8 cellular contexts compared by ENCODE assay signal in the genomic region with DNA sequence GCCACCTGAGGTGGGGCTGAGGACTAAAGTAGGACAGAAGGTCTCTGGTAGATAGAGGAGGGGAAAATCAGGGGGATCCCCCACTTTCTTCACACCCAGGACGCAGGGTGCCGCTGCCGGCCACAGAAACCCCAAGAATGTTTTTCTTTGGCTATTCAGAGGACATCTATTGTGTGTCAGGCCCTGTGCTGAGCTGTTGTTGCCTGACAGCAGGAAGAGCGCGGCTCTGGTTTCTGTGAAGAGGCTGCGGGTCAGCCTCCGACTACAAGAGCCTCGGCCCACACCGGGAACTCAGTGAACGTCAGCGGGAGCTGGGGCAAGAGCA. TPM values are rescaled to one million over a fixed set of nuclear protein-coding genes. Genes with fewer than 3 reads are reported as not detected.
A peak's percentile ranks its signal among the peaks of the same experiment; 100 is the strongest.
DNase-seq lines count a peak whose midpoint lies in the region; ATAC-seq, FAIRE-seq and TF ChIP-seq lines count a peak whose summit lies in the region.

No MANE protein-coding gene starts in this region.

- peak overlapping the region; percentile 98 for H3K9ac ChIP-seq in HepG2 (ENCODE audit: insufficient read depth, low read depth, low read length)

- in situ Hi-C loops in HepG2 (cut with HindIII; ENCODE audit: extremely low pct_ligation_motif_present, low pct_unique_long_range_greater_than_20kb): loop anchor here (5.0 kb wide), 2 partner anchors 95 to 185 kb away; no protein-coding TSS in a partner anchor

- TF ChIP-seq CTCF in RWPE2 (IDR thresholded peaks at IDR 0.05; ENCODE audit: poor library complexity, severe bottlenecking) (no peak), body of pancreas (IDR thresholded peaks at IDR 0.05) (no peak), HepG2 (CRISPR knock-in tag; IDR thresholded peaks at IDR 0.05) (no peak)

- H3K27me3 ChIP-seq in RWPE2 (ENCODE audit: insufficient read depth, poor library complexity, severe bottlenecking): no peaks in the 10 kb centered on the region
- H3K27me3 ChIP-seq in body of pancreas: no peaks in the 10 kb centered on the region
- no peaks in the 10 kb centered on the region; a peak in 1 of 5 replicates for H3K27me3 ChIP-seq in HepG2 (ENCODE audit: control insufficient read depth in 1 of 2, insufficient read depth in 2 of 2, low read length in 2 of 2)

- intact Hi-C loops in body of pancreas (cut with DNase I) (no loop called here), HepG2 (cut with micrococcal nuclease; ENCODE audit: unreplicated experiment) (loop anchor here (5.0 kb wide), 2 partner anchors 90 to 110 kb away; a partner anchor contains a TSS)

- H3K9me3 ChIP-seq in RWPE2 (ENCODE audit: severe bottlenecking) (no peaks in the 10 kb centered on the region), body of pancreas (no peaks in the 10 kb centered on the region), HepG2 (ENCODE audit: low read length) (no peaks in the 10 kb centered on the region)

- 0 to 1% methylated on average over 11 of the region's 11 CpGs for whole genome bisulfite sequencing in body of pancreas, 2 donors
- 0% methylated on average over 3 of the region's 11 CpGs for WGBS in HepG2 (ENCODE audit: low lambda C conversion rate)

- FAIRE-seq in HepG2 (lab: Jason Lieb, UNC): no peak

- TF ChIP-seq EP300 in HepG2 (IDR thresholded peaks at IDR 0.05; ENCODE audit: low read depth in 2 of 2, low read length in 2 of 2) (no peak), HepG2 (CRISPR knock-in tag; IDR thresholded peaks at IDR 0.05; ENCODE audit: borderline replicate concordance) (no peak)

- H2AFZ ChIP-seq in HepG2 (ENCODE audit: low read length): no peak overlapping the region

- H3K4me2 ChIP-seq in HepG2 (ENCODE audit: low read depth, low read length): peak overlapping the region; percentile 99

- H3K4me1 ChIP-seq in RWPE2 (ENCODE audit: insufficient read depth, poor library complexity, severe bottlenecking) (peaks cover 20% of the 10 kb centered on the region), body of pancreas (peaks cover 43% of the 10 kb centered on the region), HepG2 (ENCODE audit: insufficient read depth, low read length) (peaks cover 68% of the 10 kb centered on the region)

- H3K36me3 ChIP-seq in RWPE2 (ENCODE audit: low read depth): peaks cover 12% of the 10 kb centered on the region
- H3K36me3 ChIP-seq in body of pancreas (replicated peaks in 1 of 2; ENCODE audit: insufficient read depth in 1 of 2, low read depth in 2 of 2): no peaks in the 10 kb centered on the region
- H3K36me3 ChIP-seq in HepG2 (replicated peaks in 1 of 2; ENCODE audit: control insufficient read depth in 1 of 2, insufficient read depth in 2 of 2, low read length in 2 of 2): no peaks in the 10 kb centered on the region

- no peaks in the 10 kb centered on the region for H4K20me1 ChIP-seq in HepG2 (ENCODE audit: insufficient read depth, low read length)

- peak overlapping the region; percentile 91 for H3K27ac ChIP-seq in RWPE2 (ENCODE audit: poor library complexity, severe bottlenecking)
- peak overlapping the region; percentile 94 to 98 (median 95) for H3K27ac ChIP-seq in body of pancreas
- H3K27ac ChIP-seq in HepG2 (ENCODE audit: extremely low read length, insufficient read depth, low read length): peak overlapping the region; percentile 97

- POLR2A ChIA-PET in HepG2 (lab: Yijun Ruan, JAX): interaction anchor here (0.9 to 7.0 kb wide), 13 partner anchors 16 to 286 kb away, joined by 3 to 127 read pairs (median 8); a partner anchor contains a TSS

- DNase-seq in NCI-H510A treated with DMSO at 0.1 percent for 48 hours (lab: John Stamatoyannopoulos, UW): peak; percentile 77
- no peak for DNase-seq in NCI-H510A (lab: John Stamatoyannopoulos, UW)
- DNase-seq in RWPE2 (ENCODE audit: low spot score): no peak
- peak in 1 of 4 donors; percentile 47 for DNase-seq in body of pancreas
- no peak for DNase-seq in HepG2 (ENCODE audit: low spot score)
- DNase-seq in stimulated activated CD8-positive, alpha-beta memory T cell treated with anti-CD3 and anti-CD28 coated beads, Interleukin-4, amount 100 ng/mL, for 48 hours: peak; percentile 82
- no peak for DNase-seq in HuH-7 (ENCODE audit: low spot score)

- peaks cover 6% of the 10 kb centered on the region for H3K79me2 ChIP-seq in HepG2 (ENCODE audit: insufficient read depth, low read length)

- TSS peak; percentile 86 for BruUV-seq in HepG2 (replicated peaks; lab: Mats Ljungman, UMichigan)

- no peak for TF ChIP-seq RAD21 in HepG2 (CRISPR knock-in tag; IDR thresholded peaks at IDR 0.05)

- H3K4me3 ChIP-seq in RWPE2 (ENCODE audit: severe bottlenecking): peak overlapping the region; percentile 73
- peak overlapping the region; percentile 25 to 55 for H3K4me3 ChIP-seq in body of pancreas
- H3K4me3 ChIP-seq in HepG2 (replicated peaks in 1 of 3; ENCODE audit: insufficient read depth in 1 of 3, low read depth in 2 of 3, low read length in 3 of 3): peak overlapping the region; percentile 78 to 89 (median 87)

- TF ChIP-seq POLR2A in body of pancreas (IDR thresholded peaks at IDR 0.05) (no peak), HepG2 (IDR thresholded peaks at IDR 0.05; ENCODE audit: insufficient read depth in 1 of 2, low read depth in 2 of 2, low read length in 2 of 2) (no peak)

- CTCF ChIA-PET in HepG2 (lab: Yijun Ruan, JAX; ENCODE audit: low intra/inter-chr PET ratio, low total read pairs): interaction anchor here (0.7 kb wide), 1 partner anchor 185 kb away, joined by 3 read pairs; no protein-coding TSS in a partner anchor

- ATAC-seq in HG02870 (IDR thresholded peaks at IDR 0.05; ENCODE audit: unreplicated experiment) (peak; percentile 39), RWPE2 (ENCODE audit: low read depth) (peak; percentile 31), body of pancreas (peak; percentile 24), HepG2 (peak; percentile 26)

TF ChIP-seq in HepG2, 621 proteins besides CTCF, POLR2A, EP300 and RAD21 (continues in another document):
- TF ChIP-seq ZSCAN12 (CRISPR knock-in tag; IDR thresholded peaks at IDR 0.05) (0 out of 2 replicates have a peak, but pooled peaks have one; percentile 2), HIVEP1 (CRISPR knock-in tag; IDR thresholded peaks at IDR 0.05) (peak; percentile 16; the same call in 1 of the 2 replicates), ZNF296 (CRISPR knock-in tag; conservative IDR thresholded peaks at IDR 0.05) (no peak), ZBTB7A (CRISPR knock-in tag; IDR thresholded peaks at IDR 0.05) (no peak), NFE2 (CRISPR knock-in tag; IDR thresholded peaks at IDR 0.05) (no peak)

RNA-seq across cellular contexts. Expression of a gene that starts 0.4 kb away (rescaled TPM):
- total RNA-seq in body of pancreas (10 to 100 TPM; 10.9 to 14.2 TPM), HepG2 (2016; rRNA removed; fragmentation: Illumina TruSeq; extraction: Trizol) (7.9 and 13.5 TPM in 2 replicates)
- total RNA-seq in HepG2 (2016; cell fraction: cytosol; rRNA removed; fragmentation: Illumina TruSeq; extraction: Trizol; ENCODE audit: low read depth): 4.3 and 4.8 TPM in 2 replicates
- 8.9 and 14.1 TPM in 2 replicates for total RNA-seq in HepG2 (2016; cell fraction: insoluble cytoplasmic fraction; rRNA removed; fragmentation: Illumina TruSeq; extraction: Trizol)
- 9.7 and 9.9 TPM in 2 replicates for total RNA-seq in HepG2 (2016; cell fraction: membrane; rRNA removed; fragmentation: Illumina TruSeq; extraction: Trizol)
- 14.6 and 15.0 TPM in 2 replicates for total RNA-seq in HepG2 (2016; cell fraction: nucleus; rRNA removed; fragmentation: Illumina TruSeq; extraction: Trizol)
- polyA plus RNA-seq in HepG2 (2011; rRNA removed): 22.7 and 26.0 TPM in 2 replicates
- polyA plus RNA-seq in HepG2 (2011; cell fraction: cytosol; rRNA removed): 21.0 and 27.5 TPM in 2 replicates
- 14.3 and 18.5 TPM in 2 replicates for polyA plus RNA-seq in HepG2 (2011; cell fraction: nucleus; rRNA removed)
- polyA plus RNA-seq in HepG2 (2012): 13.6 and 14.8 TPM in 2 replicates
- 2.9 and 4.4 TPM in 2 replicates for polyA plus RNA-seq in HepG2 (2016; cell fraction: cytosol; fragmentation: Illumina TruSeq; extraction: Trizol; ENCODE audit: low read depth)
- 6.7 and 7.2 TPM in 2 replicates for polyA plus RNA-seq in HepG2 (2016; cell fraction: insoluble cytoplasmic fraction; fragmentation: Illumina TruSeq; extraction: Trizol; ENCODE audit: low read depth)
- 5.3 and 7.0 TPM in 2 replicates for polyA plus RNA-seq in HepG2 (2016; cell fraction: membrane; fragmentation: Illumina TruSeq; extraction: Trizol; ENCODE audit: low read depth)
- 16.2 and 17.4 TPM in 2 replicates for polyA plus RNA-seq in HepG2 (2016; cell fraction: nucleus; fragmentation: Illumina TruSeq; extraction: Trizol; ENCODE audit: insufficient read depth, low read depth)
- 41.6 and 80.7 TPM in 2 replicates for polyA minus RNA-seq in HepG2 (2011; rRNA and poly(A)+ RNA removed; ENCODE audit: low replicate concordance)
- 15.5 and 15.7 TPM in 2 replicates for polyA minus RNA-seq in HepG2 (2011; cell fraction: cytosol; rRNA and poly(A)+ RNA removed)
- polyA minus RNA-seq in HepG2 (2011; cell fraction: nucleus; rRNA and poly(A)+ RNA removed): 11.7 and 14.5 TPM in 2 replicates

RNA-seq across cellular contexts. Expression of a gene that starts 39.1 kb away (rescaled TPM):
- 1 to 10 TPM; 4.6 to 5.7 TPM for total RNA-seq in body of pancreas
- total RNA-seq in HepG2 (2016; rRNA removed; fragmentation: Illumina TruSeq; extraction: Trizol): 9.0 and 13.2 TPM in 2 replicates
- 6.6 and 7.7 TPM in 2 replicates for total RNA-seq in HepG2 (2016; cell fraction: cytosol; rRNA removed; fragmentation: Illumina TruSeq; extraction: Trizol; ENCODE audit: low read depth)
- 7.9 and 11.9 TPM in 2 replicates for total RNA-seq in HepG2 (2016; cell fraction: insoluble cytoplasmic fraction; rRNA removed; fragmentation: Illumina TruSeq; extraction: Trizol)
- 21.8 and 26.5 TPM in 2 replicates for total RNA-seq in HepG2 (2016; cell fraction: membrane; rRNA removed; fragmentation: Illumina TruSeq; extraction: Trizol)
- 9.5 and 10.6 TPM in 2 replicates for total RNA-seq in HepG2 (2016; cell fraction: nucleus; rRNA removed; fragmentation: Illumina TruSeq; extraction: Trizol)
- polyA plus RNA-seq in HepG2 (2011; rRNA removed): 35.3 and 40.6 TPM in 2 replicates
- polyA plus RNA-seq in HepG2 (2011; cell fraction: cytosol; rRNA removed): 29.0 and 30.0 TPM in 2 replicates
- 32.6 and 39.8 TPM in 2 replicates for polyA plus RNA-seq in HepG2 (2011; cell fraction: nucleus; rRNA removed)
- 12.9 and 16.3 TPM in 2 replicates for polyA plus RNA-seq in HepG2 (2012)
- 13.9 and 14.2 TPM in 2 replicates for polyA plus RNA-seq in HepG2 (2016; cell fraction: cytosol; fragmentation: Illumina TruSeq; extraction: Trizol; ENCODE audit: low read depth)
- 13.2 and 16.6 TPM in 2 replicates for polyA plus RNA-seq in HepG2 (2016; cell fraction: insoluble cytoplasmic fraction; fragmentation: Illumina TruSeq; extraction: Trizol; ENCODE audit: low read depth)
- polyA plus RNA-seq in HepG2 (2016; cell fraction: membrane; fragmentation: Illumina TruSeq; extraction: Trizol; ENCODE audit: low read depth): 30.8 and 32.0 TPM in 2 replicates
- 19.3 and 23.8 TPM in 2 replicates for polyA plus RNA-seq in HepG2 (2016; cell fraction: nucleus; fragmentation: Illumina TruSeq; extraction: Trizol; ENCODE audit: insufficient read depth, low read depth)
- 33.5 and 53.0 TPM in 2 replicates for polyA minus RNA-seq in HepG2 (2011; rRNA and poly(A)+ RNA removed; ENCODE audit: low replicate concordance)
- polyA minus RNA-seq in HepG2 (2011; cell fraction: cytosol; rRNA and poly(A)+ RNA removed): 11.3 and 14.6 TPM in 2 replicates
- 8.4 and 8.7 TPM in 2 replicates for polyA minus RNA-seq in HepG2 (2011; cell fraction: nucleus; rRNA and poly(A)+ RNA removed)

Comparison
In these comparisons a context has a peak if more than half of its experiments do, and no peak if none do; other contexts are left out.
1. DNase-seq: peak in NCI-H510A treated with DMSO at 0.1 percent for 48 hours (single experiment) and stimulated activated CD8-positive, alpha-beta memory T cell treated with anti-CD3 and anti-CD28 coated beads, Interleukin-4, amount 100 ng/mL, for 48 hours (single experiment); none in NCI-H510A (single experiment), RWPE2 (single experiment), HepG2 (single experiment) and HuH-7 (single experiment).
2. Peak in every context shown above with its lines, with median percentiles within 50 percentile points of each other: ATAC-seq, H3K27ac ChIP-seq and H3K4me3 ChIP-seq.